ENCODE assay signal across 1 cellular context in genomic region chr12:93825926-93826599, GRCh38.
TF ChIP-seq lines count a peak whose summit lies in the region.

No MANE protein-coding gene starts in this region.

TF ChIP-seq in HepG2, 621 proteins besides CTCF, POLR2A, EP300 and RAD21 (continued from another document):
- no peak for TF ChIP-seq PRDM10 (CRISPR knock-in tag; IDR thresholded peaks at IDR 0.05; ENCODE audit: low read depth)
